ENCODE assay signal across 17 cellular contexts in genomic region chr10:80946957-80947722, GRCh38.
"Had no signal": no experiment of that assay in that cellular context is flagged by ENCODE, and none has a peak within 500 bp of the region (broad histone marks: within the 10 kb centered on the region; RNA-seq: fewer than 3 reads in every experiment).

No MANE protein-coding gene starts in this region.

- H3K36me3 ChIP-seq: colonic mucosa, heart left ventricle, neutrophil, tibial nerve, upper lobe of right lung, vagina had no signal

- DNase-seq: colonic mucosa; dermis blood vessel endothelial cell; erythroblast; foreskin keratinocyte; heart left ventricle; hippocampal formation; left colon; mucosa of descending colon; naive thymus-derived CD8-positive, alpha-beta T cell; stimulated activated CD4-positive, alpha-beta T cell treated with anti-CD3 and anti-CD28 coated beads, Interleukin-4, amount 100 ng/mL, for 24 hours; testis; upper lobe of right lung had no signal

- ATAC-seq: foreskin keratinocyte; heart left ventricle; left colon; mucosa of descending colon; naive thymus-derived CD8-positive, alpha-beta T cell; stimulated activated memory B cell treated with anti-CD40 and anti-IgM and Interleukin-4, amounts not matched to agents 10 μg/mL and 1 μg/mL and 100 μg/mL, for 72 hours; upper lobe of right lung had no signal

- H3K4me1 ChIP-seq: colonic mucosa, foreskin keratinocyte, testis, upper lobe of right lung had no signal

- H3K27me3 ChIP-seq: colonic mucosa, foreskin keratinocyte, heart left ventricle, testis, tibial nerve, upper lobe of right lung, vagina had no signal

- H3K9me3 ChIP-seq: colonic mucosa, heart left ventricle, mucosa of descending colon, neutrophil, testis, tibial nerve, upper lobe of right lung, vagina had no signal

- H3K4me3 ChIP-seq: colonic mucosa, heart left ventricle, mucosa of descending colon, testis, tibial nerve, upper lobe of right lung, vagina had no signal

- FAIRE-seq: endothelial cell of umbilical vein had no signal

- H3K27ac ChIP-seq: colonic mucosa, foreskin keratinocyte, heart left ventricle, neutrophil, testis, tibial nerve, upper lobe of right lung, vagina had no signal
